In genomic region chr6:32944265-32944664, GRCh38 we compare ENCODE assay signal across 8 cellular contexts. TPM values are rescaled to one million over a fixed set of nuclear protein-coding genes. Genes with fewer than 3 reads are reported as not detected.
A peak's percentile ranks its signal among the peaks of the same experiment; 100 is the strongest.
DNase-seq lines count a peak whose midpoint lies in the region; ATAC-seq lines count a peak whose summit lies in the region.

No MANE protein-coding gene starts in this region.

- no peak overlapping the region for H3K4me3 ChIP-seq in rectal smooth muscle tissue (ENCODE audit: low read length)
- H3K4me3 ChIP-seq in HAP-1, result no peak overlapping the region

- peak overlapping the region; percentile 16 for H3K9ac ChIP-seq in rectal smooth muscle tissue (ENCODE audit: low read length)

- H3K4me1 ChIP-seq in rectal smooth muscle tissue (ENCODE audit: control insufficient read depth, insufficient read depth, low read length) (no peaks in the 10 kb centered on the region), HAP-1 (no peaks in the 10 kb centered on the region)

- in situ Hi-C loops in G401 (cut with HindIII; ENCODE audit: low sequenced_read_pairs), result loop anchor here (10.0 kb wide), 1 partner anchor 119 kb away; no protein-coding TSS in a partner anchor
- in situ Hi-C loops in HAP-1 (cut with MboI; ENCODE audit: low sequenced_read_pairs), result no loop called here

- peak; percentile 40 for ATAC-seq in GM19397 (IDR thresholded peaks at IDR 0.05; ENCODE audit: unreplicated experiment)
- peak; percentile 31 for ATAC-seq in HG03565 (IDR thresholded peaks at IDR 0.05; ENCODE audit: unreplicated experiment)

- no peaks in the 10 kb centered on the region for H3K9me3 ChIP-seq in HAP-1

- H3K36me3 ChIP-seq in rectal smooth muscle tissue (ENCODE audit: control insufficient read depth, insufficient read depth, low read length) (no peaks in the 10 kb centered on the region), HAP-1 (replicated peaks) (no peaks in the 10 kb centered on the region)

- H3K4me1 Mint-ChIP-seq in activated T-cell treated with anti-CD3 and anti-CD28 coated beads, Interleukin-2, amount 50 U/mL, for 24 hours (ENCODE audit: low read depth), result peaks cover 80% of the 10 kb centered on the region

- peak overlapping the region; percentile 68 for H3K4me3 Mint-ChIP-seq in activated T-cell treated with anti-CD3 and anti-CD28 coated beads, Interleukin-2, amount 50 U/mL, for 24 hours

- DNase-seq in CD1c-positive myeloid dendritic cell (ENCODE audit: extremely low spot score) (peak; percentile 93), GM03348 (ENCODE audit: low spot score) (no peak), G401 (ENCODE audit: low spot score) (no peak), HAP-1 (ENCODE audit: low spot score in 2 of 2) (no peak)
- DNase-seq in activated T-cell treated with anti-CD3 and anti-CD28 coated beads, Interleukin-2, amount 50 U/mL, for 24 hours, result peak; percentile 59

- H3K27me3 ChIP-seq in rectal smooth muscle tissue (ENCODE audit: control insufficient read depth, insufficient read depth, low read length) (no peaks in the 10 kb centered on the region), HAP-1 (ENCODE audit: low read depth) (peaks cover 14% of the 10 kb centered on the region)

- H3K36me3 Mint-ChIP-seq in activated T-cell treated with anti-CD3 and anti-CD28 coated beads, Interleukin-2, amount 50 U/mL, for 24 hours (ENCODE audit: low read depth), result no peaks in the 10 kb centered on the region

- H3K9me3 Mint-ChIP-seq in activated T-cell treated with anti-CD3 and anti-CD28 coated beads, Interleukin-2, amount 50 U/mL, for 24 hours, result peaks cover 2% of the 10 kb centered on the region

- peak overlapping the region; percentile 26 for H3K27ac ChIP-seq in rectal smooth muscle tissue (ENCODE audit: low read depth, low read length)

- H3K27me3 Mint-ChIP-seq in activated T-cell treated with anti-CD3 and anti-CD28 coated beads, Interleukin-2, amount 50 U/mL, for 24 hours, result no peaks in the 10 kb centered on the region

- peak overlapping the region; percentile 89 for H3K27ac Mint-ChIP-seq in activated T-cell treated with anti-CD3 and anti-CD28 coated beads, Interleukin-2, amount 50 U/mL, for 24 hours

RNA-seq across cellular contexts. Expression of gene HLA-DMB, which starts 3.4 kb away (rescaled TPM):
- total RNA-seq in G401 (2014; rRNA removed; shearing (Covaris generic)), result 3.2 and 8.0 TPM in 2 replicates

RNA-seq across cellular contexts. Expression of gene HLA-DMA, which starts 8.6 kb away (rescaled TPM):
- 11.4 and 15.8 TPM in 2 replicates for total RNA-seq in G401 (2014; rRNA removed; shearing (Covaris generic))

RNA-seq across cellular contexts. Expression of gene BRD2, which starts 24.1 kb away (rescaled TPM):
- total RNA-seq in G401 (2014; rRNA removed; shearing (Covaris generic)), result 96.4 and 172 TPM in 2 replicates

Comparison
In these comparisons a context has a peak if more than half of its experiments do, and no peak if none do; other contexts are left out.
1. DNase-seq: peak in CD1c-positive myeloid dendritic cell (single experiment) and activated T-cell treated with anti-CD3 and anti-CD28 coated beads, Interleukin-2, amount 50 U/mL, for 24 hours (single experiment); none in GM03348 (single experiment), G401 (single experiment) and HAP-1 (0 of 2).